In the genomic region with DNA sequence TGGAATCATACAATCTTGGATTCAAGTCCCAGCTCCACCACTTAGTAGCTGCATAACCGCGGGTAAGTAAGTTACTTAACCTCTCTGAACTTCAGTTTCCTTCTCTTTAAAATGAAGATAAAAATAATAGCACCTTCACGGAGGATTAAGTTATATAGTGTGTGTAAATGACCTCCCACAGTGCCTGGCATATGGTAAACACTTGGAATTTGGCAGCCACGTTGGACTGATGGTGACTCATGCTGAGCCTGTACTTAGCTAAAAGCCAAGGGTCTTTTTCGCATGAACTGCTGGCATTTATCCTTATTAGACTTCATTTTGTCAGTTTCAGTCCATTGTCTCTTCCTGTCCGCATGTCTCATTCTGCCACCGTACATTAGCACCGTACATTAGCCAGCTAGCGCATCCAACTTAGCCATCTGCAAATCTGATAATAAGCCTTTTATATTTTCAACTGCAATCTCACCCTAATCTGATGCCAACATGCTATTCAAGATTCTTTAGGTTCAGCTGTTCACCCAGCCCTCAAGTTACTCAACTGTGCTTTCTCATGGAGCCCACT, we compare ENCODE assay signal across 1 cellular context.
TF ChIP-seq lines count a peak whose summit lies in the region.

No MANE protein-coding gene starts in this region.

TF ChIP-seq in HCT116, 20 proteins besides CTCF, POLR2A, EP300 and RAD21 (continued from another document):
- TF ChIP-seq, protein P1, sequence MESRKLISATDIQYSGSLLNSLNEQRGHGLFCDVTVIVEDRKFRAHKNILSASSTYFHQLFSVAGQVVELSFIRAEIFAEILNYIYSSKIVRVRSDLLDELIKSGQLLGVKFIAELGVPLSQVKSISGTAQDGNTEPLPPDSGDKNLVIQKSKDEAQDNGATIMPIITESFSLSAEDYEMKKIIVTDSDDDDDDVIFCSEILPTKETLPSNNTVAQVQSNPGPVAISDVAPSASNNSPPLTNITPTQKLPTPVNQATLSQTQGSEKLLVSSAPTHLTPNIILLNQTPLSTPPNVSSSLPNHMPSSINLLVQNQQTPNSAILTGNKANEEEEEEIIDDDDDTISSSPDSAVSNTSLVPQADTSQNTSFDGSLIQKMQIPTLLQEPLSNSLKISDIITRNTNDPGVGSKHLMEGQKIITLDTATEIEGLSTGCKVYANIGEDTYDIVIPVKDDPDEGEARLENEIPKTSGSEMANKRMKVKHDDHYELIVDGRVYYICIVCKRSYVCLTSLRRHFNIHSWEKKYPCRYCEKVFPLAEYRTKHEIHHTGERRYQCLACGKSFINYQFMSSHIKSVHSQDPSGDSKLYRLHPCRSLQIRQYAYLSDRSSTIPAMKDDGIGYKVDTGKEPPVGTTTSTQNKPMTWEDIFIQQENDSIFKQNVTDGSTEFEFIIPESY (IDR thresholded peaks at IDR 0.05; ENCODE audit: extremely low read depth, insufficient replicate concordance, low read length): no peak
- TF ChIP-seq SRF (IDR thresholded peaks at IDR 0.05; ENCODE audit: low read depth) (no peak), CBX3 (IDR thresholded peaks at IDR 0.05; ENCODE audit: low read depth) (no peak), SIN3A (IDR thresholded peaks at IDR 0.05; ENCODE audit: low read depth) (no peak)
